Comparison of ENCODE assay signal across 8 cellular contexts in the genomic region with DNA sequence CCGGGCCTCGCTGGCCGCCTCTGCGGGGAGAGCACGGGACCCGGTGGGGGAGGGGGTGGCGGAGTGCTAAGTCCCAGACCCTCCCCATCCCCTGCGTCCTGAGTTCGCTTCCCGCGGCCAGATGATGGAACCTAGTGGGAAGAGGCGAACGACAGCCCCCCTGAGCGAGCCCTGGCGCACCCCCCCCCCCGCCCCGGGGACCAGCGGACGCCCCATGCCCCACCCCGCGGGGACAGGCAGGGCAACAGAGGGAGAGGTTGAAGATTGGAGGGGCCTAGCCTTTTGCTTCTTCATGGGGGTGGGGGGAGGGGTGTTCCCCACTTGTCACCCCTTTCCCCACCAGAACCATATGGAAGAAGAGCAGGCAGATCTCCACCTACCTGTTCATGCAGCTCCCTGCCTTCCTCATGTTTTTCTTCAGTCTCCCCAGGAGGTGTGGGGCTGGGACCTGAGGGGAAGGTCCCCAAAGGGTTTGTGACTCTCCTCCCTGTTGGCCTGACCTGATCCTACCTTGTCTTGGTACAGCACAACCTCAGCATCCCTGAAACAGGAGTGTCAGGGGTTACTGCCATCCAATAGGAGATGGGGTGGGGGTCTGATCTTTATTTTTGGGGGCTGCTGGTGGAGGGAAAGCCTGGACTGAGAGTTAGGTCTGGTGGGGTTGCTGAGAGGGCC. TPM values are rescaled to one million over a fixed set of nuclear protein-coding genes. Genes with fewer than 3 reads are reported as not detected.
DNase-seq lines count a peak whose midpoint lies in the region; ATAC-seq, FAIRE-seq and TF ChIP-seq lines count a peak whose summit lies in the region.

No MANE protein-coding gene starts in this region.

- ATAC-seq in GM18499 (IDR thresholded peaks at IDR 0.05; ENCODE audit: insufficient read depth, unreplicated experiment) = peak; percentile 6
- ATAC-seq in HG03196 (IDR thresholded peaks at IDR 0.05; ENCODE audit: unreplicated experiment) = peak; percentile 12
- peak; percentile 31 for ATAC-seq in HepG2
- no peak for ATAC-seq in upper lobe of left lung (ENCODE audit: low FRiP score in 2 of 2)

- H3K4me2 ChIP-seq in astrocyte (ENCODE audit: low read length) (peak overlapping the region; percentile 97), HepG2 (ENCODE audit: low read depth, low read length) (peak overlapping the region; percentile 97)

- intact Hi-C loops in HepG2 (cut with micrococcal nuclease; ENCODE audit: unreplicated experiment) = loop anchor here (2.0 to 10.0 kb wide), 2 partner anchors 14 to 206 kb away; a partner anchor contains a TSS

- H3K36me3 ChIP-seq in astrocyte (ENCODE audit: insufficient read depth, low read length) (peaks cover 7% of the 10 kb centered on the region), HepG2 (replicated peaks in 1 of 2; ENCODE audit: control insufficient read depth in 1 of 2, insufficient read depth in 2 of 2, low read length in 2 of 2) (peaks cover 0 to 9% of the 10 kb centered on the region in 2 experiments; a peak in 3 of 5 replicates), upper lobe of left lung (peaks cover 0 to 21% (median 16%) of the 10 kb centered on the region in 4 donors)

- H3K4me3 ChIP-seq in astrocyte (ENCODE audit: insufficient read depth, low read depth, low read length) = peak overlapping the region; percentile 86
- peak overlapping the region; percentile 73 to 80 (median 78) for H3K4me3 ChIP-seq in HepG2 (replicated peaks in 1 of 3; ENCODE audit: insufficient read depth in 1 of 3, low read depth in 2 of 3, low read length in 3 of 3)
- H3K4me3 ChIP-seq in upper lobe of left lung = peak overlapping the region; percentile 54 to 87 (median 82)

- peak overlapping the region; percentile 96 for H3K27ac Mint-ChIP-seq in astrocyte (ENCODE audit: unreplicated experiment)

- TF ChIP-seq CTCF in astrocyte (IDR thresholded peaks at IDR 0.05; ENCODE audit: insufficient read depth, low read depth, low read length) (no peak), HepG2 (CRISPR knock-in tag; IDR thresholded peaks at IDR 0.05) (no peak), upper lobe of left lung (IDR thresholded peaks at IDR 0.05) (no peak)

- peak overlapping the region; percentile 97 for H3K9ac ChIP-seq in astrocyte (ENCODE audit: low read length)
- H3K9ac ChIP-seq in HepG2 (ENCODE audit: insufficient read depth, low read depth, low read length) = peak overlapping the region; percentile 99

- no TSS peak for BruUV-seq in HepG2 (replicated peaks; lab: Mats Ljungman, UMichigan)

- H3K79me2 ChIP-seq in astrocyte (ENCODE audit: insufficient read depth, low read length) (peaks cover 46% of the 10 kb centered on the region), HepG2 (ENCODE audit: insufficient read depth, low read length) (peaks cover 34% of the 10 kb centered on the region)

- in situ Hi-C loops in HepG2 (cut with HindIII; ENCODE audit: extremely low pct_ligation_motif_present, low pct_unique_long_range_greater_than_20kb) = no loop called here

- no peaks in the 10 kb centered on the region for H3K9me3 ChIP-seq in astrocyte (ENCODE audit: insufficient read depth, low read depth, low read length)
- H3K9me3 ChIP-seq in HepG2 (ENCODE audit: low read length) = no peaks in the 10 kb centered on the region
- no peaks in the 10 kb centered on the region for H3K9me3 ChIP-seq in upper lobe of left lung

- H3K4me1 ChIP-seq in astrocyte (ENCODE audit: insufficient read depth, low read length) = peaks cover 12% of the 10 kb centered on the region
- peaks cover 46% of the 10 kb centered on the region for H3K4me1 ChIP-seq in HepG2 (ENCODE audit: insufficient read depth, low read length)
- peaks cover 14 to 42% (median 16%) of the 10 kb centered on the region in 4 donors for H3K4me1 ChIP-seq in upper lobe of left lung

- H2AFZ ChIP-seq in astrocyte (ENCODE audit: low read depth, low read length) (no peak overlapping the region), HepG2 (ENCODE audit: low read length) (no peak overlapping the region)

- TF ChIP-seq EP300 in HepG2 (IDR thresholded peaks at IDR 0.05; ENCODE audit: low read depth in 2 of 2, low read length in 2 of 2) = no peak
- no peak for TF ChIP-seq EP300 in HepG2 (CRISPR knock-in tag; IDR thresholded peaks at IDR 0.05; ENCODE audit: borderline replicate concordance)
- no peak for TF ChIP-seq EP300 in upper lobe of left lung (IDR thresholded peaks at IDR 0.05)

- peaks cover 9% of the 10 kb centered on the region for H3K36me3 Mint-ChIP-seq in astrocyte (ENCODE audit: low read depth, unreplicated experiment)

- FAIRE-seq in astrocyte (lab: Jason Lieb, UNC) = no peak
- no peak for FAIRE-seq in HepG2 (lab: Jason Lieb, UNC)

- TF ChIP-seq RAD21 in HepG2 (CRISPR knock-in tag; IDR thresholded peaks at IDR 0.05) = no peak

- H3K4me3 Mint-ChIP-seq in astrocyte (ENCODE audit: unreplicated experiment) = peak overlapping the region; percentile 97

- H3K4me1 Mint-ChIP-seq in astrocyte (ENCODE audit: low read depth, unreplicated experiment) = peaks cover 30% of the 10 kb centered on the region

- no peak for DNase-seq in astrocyte (ENCODE audit: low read depth)
- no peak for DNase-seq in HepG2 (ENCODE audit: low spot score)
- DNase-seq in upper lobe of left lung = no peak
- no peak for DNase-seq in NCI-H146 (lab: John Stamatoyannopoulos, UW)
- no peak for DNase-seq in NCI-H82 (lab: John Stamatoyannopoulos, UW)
- DNase-seq in GM19240 (ENCODE audit: insufficient read length, low spot score) = no peak

- CTCF ChIA-PET in HepG2 (lab: Yijun Ruan, JAX; ENCODE audit: low intra/inter-chr PET ratio, low total read pairs) = interaction anchor here (2.6 kb wide), 1 partner anchor 14 kb away, joined by 14 read pairs; a partner anchor contains a TSS

- POLR2A ChIA-PET in HepG2 (lab: Yijun Ruan, JAX) = interaction anchor here (0.6 to 6.4 kb wide), 12 partner anchors 9 to 587 kb away, joined by 3 to 111 read pairs (median 4); a partner anchor contains a TSS

- WGBS in HepG2 (ENCODE audit: low lambda C conversion rate) = no CpG with 5 or more reads among the region's 21 CpGs
- WGBS in upper lobe of left lung, 2 donors = 0% methylated on average over 18 of the region's 21 CpGs; no CpG with 5 or more reads in 1 of the 2 donors

- H3K27me3 ChIP-seq in astrocyte (ENCODE audit: insufficient read depth, low read length) = no peaks in the 10 kb centered on the region
- no peaks in the 10 kb centered on the region; a peak in 1 of 5 replicates for H3K27me3 ChIP-seq in HepG2 (ENCODE audit: control insufficient read depth in 1 of 2, insufficient read depth in 2 of 2, low read length in 2 of 2)
- H3K27me3 ChIP-seq in upper lobe of left lung = no peaks in the 10 kb centered on the region

- H4K20me1 ChIP-seq in astrocyte (ENCODE audit: insufficient read depth, low read length) (peaks cover 39% of the 10 kb centered on the region), HepG2 (ENCODE audit: insufficient read depth, low read length) (peaks cover 4% of the 10 kb centered on the region; the same call in 1 of the 2 replicates)

- H3K27me3 Mint-ChIP-seq in astrocyte (ENCODE audit: low read depth, unreplicated experiment) = no peaks in the 10 kb centered on the region

- peak overlapping the region; percentile 99 for H3K27ac ChIP-seq in astrocyte (ENCODE audit: low read depth, low read length)
- H3K27ac ChIP-seq in HepG2 (ENCODE audit: extremely low read length, insufficient read depth, low read length) = peak overlapping the region; percentile 99
- peak overlapping the region; percentile 92 to 97 (median 94) for H3K27ac ChIP-seq in upper lobe of left lung

- no peaks in the 10 kb centered on the region for H3K9me3 Mint-ChIP-seq in astrocyte (ENCODE audit: unreplicated experiment)

- TF ChIP-seq POLR2A in HepG2 (IDR thresholded peaks at IDR 0.05; ENCODE audit: insufficient read depth in 1 of 2, low read depth in 2 of 2, low read length in 2 of 2) = no peak
- TF ChIP-seq POLR2A in upper lobe of left lung (IDR thresholded peaks at IDR 0.05) = no peak

RNA-seq across cellular contexts. Expression of a gene that starts 0.5 kb away (rescaled TPM):
- total RNA-seq in astrocyte (43.8 and 46.6 TPM in 2 replicates), HepG2 (2016; rRNA removed; fragmentation: Illumina TruSeq; extraction: Trizol) (26.9 and 28.5 TPM in 2 replicates), upper lobe of left lung (10 to 100 TPM; 15.8 to 71.2 (median 21.9) TPM)
- 5.7 and 6.2 TPM in 2 replicates for total RNA-seq in HepG2 (2016; cell fraction: cytosol; rRNA removed; fragmentation: Illumina TruSeq; extraction: Trizol; ENCODE audit: low read depth)
- 26.1 and 26.8 TPM in 2 replicates for total RNA-seq in HepG2 (2016; cell fraction: insoluble cytoplasmic fraction; rRNA removed; fragmentation: Illumina TruSeq; extraction: Trizol)
- 22.1 and 22.4 TPM in 2 replicates for total RNA-seq in HepG2 (2016; cell fraction: membrane; rRNA removed; fragmentation: Illumina TruSeq; extraction: Trizol)
- total RNA-seq in HepG2 (2016; cell fraction: nucleus; rRNA removed; fragmentation: Illumina TruSeq; extraction: Trizol) = 19.0 and 21.2 TPM in 2 replicates
- polyA plus RNA-seq in HepG2 (2011; rRNA removed) = 28.1 and 30.1 TPM in 2 replicates
- polyA plus RNA-seq in HepG2 (2011; cell fraction: cytosol; rRNA removed) = 16.8 and 17.2 TPM in 2 replicates
- polyA plus RNA-seq in HepG2 (2011; cell fraction: nucleus; rRNA removed) = 46.4 and 53.9 TPM in 2 replicates
- polyA plus RNA-seq in HepG2 (2012) = 15.6 and 16.9 TPM in 2 replicates
- 3.1 and 3.3 TPM in 2 replicates for polyA plus RNA-seq in HepG2 (2016; cell fraction: cytosol; fragmentation: Illumina TruSeq; extraction: Trizol; ENCODE audit: low read depth)
- polyA plus RNA-seq in HepG2 (2016; cell fraction: insoluble cytoplasmic fraction; fragmentation: Illumina TruSeq; extraction: Trizol; ENCODE audit: low read depth) = 22.4 and 24.1 TPM in 2 replicates
- 11.4 TPM in 2 replicates for polyA plus RNA-seq in HepG2 (2016; cell fraction: membrane; fragmentation: Illumina TruSeq; extraction: Trizol; ENCODE audit: low read depth)
- polyA plus RNA-seq in HepG2 (2016; cell fraction: nucleus; fragmentation: Illumina TruSeq; extraction: Trizol; ENCODE audit: insufficient read depth, low read depth) = 29.0 and 31.0 TPM in 2 replicates
- 38.4 and 40.2 TPM in 2 replicates for polyA minus RNA-seq in HepG2 (2011; rRNA and poly(A)+ RNA removed; ENCODE audit: low replicate concordance)
- polyA minus RNA-seq in HepG2 (2011; cell fraction: cytosol; rRNA and poly(A)+ RNA removed) = 15.7 TPM in 2 replicates
- 34.9 and 47.7 TPM in 2 replicates for polyA minus RNA-seq in HepG2 (2011; cell fraction: nucleus; rRNA and poly(A)+ RNA removed)

RNA-seq across cellular contexts. Expression of a gene that starts 6.9 kb away (rescaled TPM):
- total RNA-seq in astrocyte = 1.6 and 1.7 TPM in 2 replicates
- total RNA-seq in HepG2 (2016; rRNA removed; fragmentation: Illumina TruSeq; extraction: Trizol) = 27.6 and 44.1 TPM in 2 replicates
- 7.6 and 8.5 TPM in 2 replicates for total RNA-seq in HepG2 (2016; cell fraction: cytosol; rRNA removed; fragmentation: Illumina TruSeq; extraction: Trizol; ENCODE audit: low read depth)
- total RNA-seq in HepG2 (2016; cell fraction: insoluble cytoplasmic fraction; rRNA removed; fragmentation: Illumina TruSeq; extraction: Trizol) = 26.9 and 38.3 TPM in 2 replicates
- 9.4 and 10.9 TPM in 2 replicates for total RNA-seq in HepG2 (2016; cell fraction: membrane; rRNA removed; fragmentation: Illumina TruSeq; extraction: Trizol)
- total RNA-seq in HepG2 (2016; cell fraction: nucleus; rRNA removed; fragmentation: Illumina TruSeq; extraction: Trizol) = 18.6 and 19.2 TPM in 2 replicates
- 11.8 and 17.7 TPM in 2 replicates for polyA plus RNA-seq in HepG2 (2011; rRNA removed)
- 8.8 and 9.2 TPM in 2 replicates for polyA plus RNA-seq in HepG2 (2011; cell fraction: cytosol; rRNA removed)
- polyA plus RNA-seq in HepG2 (2011; cell fraction: nucleus; rRNA removed) = 7.0 and 10.3 TPM in 2 replicates
- polyA plus RNA-seq in HepG2 (2012) = 4.8 and 13.0 TPM in 2 replicates
- polyA plus RNA-seq in HepG2 (2016; cell fraction: cytosol; fragmentation: Illumina TruSeq; extraction: Trizol; ENCODE audit: low read depth) = 2.5 and 3.0 TPM in 2 replicates
- polyA plus RNA-seq in HepG2 (2016; cell fraction: insoluble cytoplasmic fraction; fragmentation: Illumina TruSeq; extraction: Trizol; ENCODE audit: low read depth) = 36.0 and 37.3 TPM in 2 replicates
- 4.0 and 4.5 TPM in 2 replicates for polyA plus RNA-seq in HepG2 (2016; cell fraction: membrane; fragmentation: Illumina TruSeq; extraction: Trizol; ENCODE audit: low read depth)
- polyA plus RNA-seq in HepG2 (2016; cell fraction: nucleus; fragmentation: Illumina TruSeq; extraction: Trizol; ENCODE audit: insufficient read depth, low read depth) = 18.4 and 19.2 TPM in 2 replicates
- polyA minus RNA-seq in HepG2 (2011; rRNA and poly(A)+ RNA removed; ENCODE audit: low replicate concordance) = 13.3 and 16.6 TPM in 2 replicates
- polyA minus RNA-seq in HepG2 (2011; cell fraction: cytosol; rRNA and poly(A)+ RNA removed) = 7.9 and 8.3 TPM in 2 replicates
- 14.5 and 16.0 TPM in 2 replicates for polyA minus RNA-seq in HepG2 (2011; cell fraction: nucleus; rRNA and poly(A)+ RNA removed)
- total RNA-seq in upper lobe of left lung = under 1 TPM in 4 of 6 donors, not detected in 2; 0.37 to 0.67 (median 0.54) TPM

RNA-seq across cellular contexts. Expression of a gene that starts 13.9 kb away (rescaled TPM):
- 46.6 and 48.6 TPM in 2 replicates for total RNA-seq in astrocyte
- 34.3 and 47.7 TPM in 2 replicates for total RNA-seq in HepG2 (2016; rRNA removed; fragmentation: Illumina TruSeq; extraction: Trizol)
- 7.3 and 7.5 TPM in 2 replicates for total RNA-seq in HepG2 (2016; cell fraction: cytosol; rRNA removed; fragmentation: Illumina TruSeq; extraction: Trizol; ENCODE audit: low read depth)
- 33.7 and 41.7 TPM in 2 replicates for total RNA-seq in HepG2 (2016; cell fraction: insoluble cytoplasmic fraction; rRNA removed; fragmentation: Illumina TruSeq; extraction: Trizol)
- 14.6 and 15.4 TPM in 2 replicates for total RNA-seq in HepG2 (2016; cell fraction: membrane; rRNA removed; fragmentation: Illumina TruSeq; extraction: Trizol)
- 31.3 and 31.9 TPM in 2 replicates for total RNA-seq in HepG2 (2016; cell fraction: nucleus; rRNA removed; fragmentation: Illumina TruSeq; extraction: Trizol)
- polyA plus RNA-seq in HepG2 (2011; rRNA removed) = 19.6 and 19.7 TPM in 2 replicates
- 9.2 and 12.1 TPM in 2 replicates for polyA plus RNA-seq in HepG2 (2011; cell fraction: cytosol; rRNA removed)
- 20.4 and 21.1 TPM in 2 replicates for polyA plus RNA-seq in HepG2 (2011; cell fraction: nucleus; rRNA removed)
- polyA plus RNA-seq in HepG2 (2012) = 21.2 and 24.4 TPM in 2 replicates
- polyA plus RNA-seq in HepG2 (2016; cell fraction: cytosol; fragmentation: Illumina TruSeq; extraction: Trizol; ENCODE audit: low read depth) = 1.5 TPM in 2 replicates
- polyA plus RNA-seq in HepG2 (2016; cell fraction: insoluble cytoplasmic fraction; fragmentation: Illumina TruSeq; extraction: Trizol; ENCODE audit: low read depth) = 35.2 and 38.8 TPM in 2 replicates
- 5.1 and 6.0 TPM in 2 replicates for polyA plus RNA-seq in HepG2 (2016; cell fraction: membrane; fragmentation: Illumina TruSeq; extraction: Trizol; ENCODE audit: low read depth)
- 43.2 and 50.0 TPM in 2 replicates for polyA plus RNA-seq in HepG2 (2016; cell fraction: nucleus; fragmentation: Illumina TruSeq; extraction: Trizol; ENCODE audit: insufficient read depth, low read depth)
- 32.4 and 40.8 TPM in 2 replicates for polyA minus RNA-seq in HepG2 (2011; rRNA and poly(A)+ RNA removed; ENCODE audit: low replicate concordance)
- 26.1 and 30.4 TPM in 2 replicates for polyA minus RNA-seq in HepG2 (2011; cell fraction: cytosol; rRNA and poly(A)+ RNA removed)
- polyA minus RNA-seq in HepG2 (2011; cell fraction: nucleus; rRNA and poly(A)+ RNA removed) = 37.2 and 39.4 TPM in 2 replicates
- 100 to 1,000 TPM in 1 of 6 donors, 10 to 100 TPM in 5; 54.8 to 110 (median 56.8) TPM for total RNA-seq in upper lobe of left lung

Comparison
In these comparisons a context has a peak if more than half of its experiments do, and no peak if none do; other contexts are left out.
1. ATAC-seq: peak in GM18499 (single experiment), HG03196 (single experiment) and HepG2 (single experiment); none in upper lobe of left lung (0 of 2).
2. Peak in every context shown above with its lines, with median percentiles within 50 percentile points of each other: H3K27ac ChIP-seq and H3K4me3 ChIP-seq.